ENCODE assay signal across 7 cellular contexts in genomic region chr16:14286381-14287230, GRCh38.
A peak's percentile ranks its signal among the peaks of the same experiment; 100 is the strongest.
DNase-seq lines count a peak whose midpoint lies in the region; ATAC-seq, FAIRE-seq and TF ChIP-seq lines count a peak whose summit lies in the region.

No MANE protein-coding gene starts in this region.

- H3K4me1 ChIP-seq in parathyroid adenoma = no peaks in the 10 kb centered on the region

- peak; percentile 1 for ATAC-seq in HG02981 (IDR thresholded peaks at IDR 0.05; ENCODE audit: unreplicated experiment)
- ATAC-seq in HG03469 (IDR thresholded peaks at IDR 0.05; ENCODE audit: unreplicated experiment) = no peak
- no peak for ATAC-seq in HG02763 (IDR thresholded peaks at IDR 0.05; ENCODE audit: unreplicated experiment)

- H3K27me3 ChIP-seq in parathyroid adenoma (ENCODE audit: control insufficient read depth, insufficient read depth, low read length) = no peaks in the 10 kb centered on the region

- peak; percentile 39 for FAIRE-seq in GM18507 (lab: Jason Lieb, UNC)

- H3K9me3 Mint-ChIP-seq in activated T-cell treated with anti-CD3 and anti-CD28 coated beads, Interleukin-2, amount 50 U/mL, for 24 hours = peaks cover 18% of the 10 kb centered on the region

- H3K4me2 ChIP-seq in parathyroid adenoma (ENCODE audit: low read length) = peak overlapping the region; percentile 56

- H3K4me1 Mint-ChIP-seq in activated T-cell treated with anti-CD3 and anti-CD28 coated beads, Interleukin-2, amount 50 U/mL, for 24 hours (ENCODE audit: low read depth) = peaks cover 14% of the 10 kb centered on the region

- H3K9ac ChIP-seq in parathyroid adenoma = no peak overlapping the region

- peaks cover 5% of the 10 kb centered on the region for H3K9me3 ChIP-seq in parathyroid adenoma (ENCODE audit: control insufficient read depth, low read length)

- H3K4me3 ChIP-seq in fibroblast of villous mesenchyme (ENCODE audit: low read depth, low read length) (peak overlapping the region; percentile 56), parathyroid adenoma (ENCODE audit: low read depth, low read length) (peak overlapping the region; percentile 71)

- H3K27ac Mint-ChIP-seq in activated T-cell treated with anti-CD3 and anti-CD28 coated beads, Interleukin-2, amount 50 U/mL, for 24 hours = peak overlapping the region; percentile 91

- H3K79me2 ChIP-seq in parathyroid adenoma = no peaks in the 10 kb centered on the region

- peak overlapping the region; percentile 87 for H3K4me3 Mint-ChIP-seq in activated T-cell treated with anti-CD3 and anti-CD28 coated beads, Interleukin-2, amount 50 U/mL, for 24 hours

- peak overlapping the region; percentile 67 for H2AFZ ChIP-seq in parathyroid adenoma

- peak overlapping the region; percentile 36 for H3K27ac ChIP-seq in parathyroid adenoma

- H3K27me3 Mint-ChIP-seq in activated T-cell treated with anti-CD3 and anti-CD28 coated beads, Interleukin-2, amount 50 U/mL, for 24 hours = no peaks in the 10 kb centered on the region

- DNase-seq in GM18507 (ENCODE audit: extremely low spot score, insufficient read length, low read depth) = no peak
- DNase-seq in activated T-cell treated with anti-CD3 and anti-CD28 coated beads, Interleukin-2, amount 50 U/mL, for 24 hours = no peak
- DNase-seq in fibroblast of villous mesenchyme (ENCODE audit: low read depth) = no peak

- TF ChIP-seq CTCF in fibroblast of villous mesenchyme (IDR thresholded peaks at IDR 0.05; ENCODE audit: insufficient read depth, low read depth, low read length) = no peak
- no peak for TF ChIP-seq CTCF in parathyroid adenoma (IDR thresholded peaks at IDR 0.05)

- H3K36me3 ChIP-seq in parathyroid adenoma (ENCODE audit: control insufficient read depth, insufficient read depth, low read length) = no peaks in the 10 kb centered on the region

- no peaks in the 10 kb centered on the region for H3K36me3 Mint-ChIP-seq in activated T-cell treated with anti-CD3 and anti-CD28 coated beads, Interleukin-2, amount 50 U/mL, for 24 hours (ENCODE audit: low read depth)
